Comparison of ENCODE assay signal across 8 cellular contexts in the genomic region with DNA sequence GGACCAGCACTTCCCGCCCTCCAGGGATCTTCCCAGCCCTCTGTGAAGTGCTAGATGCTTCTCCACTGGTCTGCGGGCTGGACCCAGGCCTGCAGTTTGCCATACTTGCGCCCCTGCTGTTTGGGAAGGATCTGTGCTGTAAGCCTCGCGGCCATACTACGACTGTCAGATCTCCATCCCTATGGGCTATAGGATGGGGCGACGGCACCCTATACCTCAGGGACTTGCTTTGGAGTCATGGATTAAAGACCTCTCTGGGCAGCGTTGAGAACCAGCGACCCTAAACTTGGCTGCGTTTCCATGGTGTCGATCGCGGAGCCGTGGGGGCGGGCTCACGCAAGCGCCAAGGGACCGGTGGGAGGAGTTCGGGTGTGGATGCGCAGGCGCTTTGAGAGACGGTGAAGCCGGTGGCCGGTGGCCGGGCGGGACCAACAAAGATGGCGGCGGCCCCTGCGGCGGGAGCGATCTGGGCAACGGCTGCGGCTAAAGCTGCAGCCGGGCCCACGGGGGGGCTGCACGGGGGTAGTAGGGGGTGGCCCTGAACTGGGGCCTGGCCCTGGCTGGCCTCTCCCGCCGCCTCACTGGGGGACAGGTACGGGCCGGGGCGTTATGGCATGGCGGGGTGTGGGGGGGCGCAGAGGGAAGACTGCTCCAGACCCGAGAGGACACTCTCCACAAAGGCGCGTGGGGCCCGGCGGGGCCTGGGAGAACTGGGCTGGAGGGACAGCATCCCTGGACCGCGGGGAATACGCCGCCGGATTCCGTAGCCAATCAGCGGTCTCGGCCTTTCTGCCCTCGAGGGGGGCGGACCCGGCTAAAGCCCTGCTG. TPM values are rescaled to one million over a fixed set of nuclear protein-coding genes. Genes with fewer than 3 reads are reported as not detected.
DNase-seq lines count a peak whose midpoint lies in the region; ATAC-seq and TF ChIP-seq lines count a peak whose summit lies in the region.

A gene with protein sequence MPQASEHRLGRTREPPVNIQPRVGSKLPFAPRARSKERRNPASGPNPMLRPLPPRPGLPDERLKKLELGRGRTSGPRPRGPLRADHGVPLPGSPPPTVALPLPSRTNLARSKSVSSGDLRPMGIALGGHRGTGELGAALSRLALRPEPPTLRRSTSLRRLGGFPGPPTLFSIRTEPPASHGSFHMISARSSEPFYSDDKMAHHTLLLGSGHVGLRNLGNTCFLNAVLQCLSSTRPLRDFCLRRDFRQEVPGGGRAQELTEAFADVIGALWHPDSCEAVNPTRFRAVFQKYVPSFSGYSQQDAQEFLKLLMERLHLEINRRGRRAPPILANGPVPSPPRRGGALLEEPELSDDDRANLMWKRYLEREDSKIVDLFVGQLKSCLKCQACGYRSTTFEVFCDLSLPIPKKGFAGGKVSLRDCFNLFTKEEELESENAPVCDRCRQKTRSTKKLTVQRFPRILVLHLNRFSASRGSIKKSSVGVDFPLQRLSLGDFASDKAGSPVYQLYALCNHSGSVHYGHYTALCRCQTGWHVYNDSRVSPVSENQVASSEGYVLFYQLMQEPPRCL (plus strand): TSS at position 414 of the 828 bp plus-strand sequence. CDS start 1,141 bp downstream, outside the sequence.

- H3K27me3 ChIP-seq in left lung = no peaks in the 10 kb centered on the region

- intact Hi-C loops in left lung (cut with DNase I) = no loop called here

- DNase-seq in C1 segment of cervical spinal cord (lab: John Stamatoyannopoulos, UW) = peak; percentile 31 to 96 (median 90)
- peak; percentile 87 for DNase-seq in NCI-H748 treated with DMSO at 0.1 percent for 48 hours (lab: John Stamatoyannopoulos, UW)
- peak; percentile 90 for DNase-seq in activated CD4-positive, alpha-beta T cell treated with anti-CD3 and anti-CD28 coated beads, Interleukin-2, amount 50 U/mL, for 1 hour
- peak; percentile 38 for DNase-seq in cortex of kidney (lab: John Stamatoyannopoulos, UW)
- DNase-seq in left lung = peak; percentile 94 to 98
- DNase-seq in stimulated activated CD4-positive, alpha-beta T cell treated with anti-CD3 and anti-CD28 coated beads, Interleukin-2, amount 100 ng/mL, for 48 hours = peak; percentile 89

- H3K4me1 ChIP-seq in left lung = peaks cover 10 to 43% of the 10 kb centered on the region in 2 donors

- H3K9me3 ChIP-seq in left lung = no peaks in the 10 kb centered on the region

- TF ChIP-seq CTCF in left lung (IDR thresholded peaks at IDR 0.05) = no peak

- peak; percentile 87 for ATAC-seq in GM19372 (IDR thresholded peaks at IDR 0.05; ENCODE audit: low read depth, unreplicated experiment)
- ATAC-seq in HG03558 (IDR thresholded peaks at IDR 0.05; ENCODE audit: extremely low read depth, unreplicated experiment) = peak; percentile 51
- ATAC-seq in left lung = peak; percentile 98

- H3K27ac ChIP-seq in left lung = peak within 1 kb of the TSS; percentile 82 to 83

- H3K36me3 ChIP-seq in left lung = peaks cover 0 to 49% of the 10 kb centered on the region in 2 donors

- peak within 1 kb of the TSS; percentile 81 to 91 for H3K4me3 ChIP-seq in left lung

RNA-seq across cellular contexts. Expression of the gene that starts here (rescaled TPM):
- 10 to 100 TPM; 24.1 to 25.8 TPM for total RNA-seq in left lung

Comparison
In these comparisons a context has a peak if more than half of its experiments do, and no peak if none do; other contexts are left out.
1. Peak in every context shown above with its lines: DNase-seq, ATAC-seq, H3K4me3 ChIP-seq and H3K27ac ChIP-seq.
2. DNase-seq: peak in every context shown above with its lines; median percentile 96 in left lung; 90 in C1 segment of cervical spinal cord; 90 in activated CD4-positive, alpha-beta T cell treated with anti-CD3 and anti-CD28 coated beads, Interleukin-2, amount 50 U/mL, for 1 hour; 89 in stimulated activated CD4-positive, alpha-beta T cell treated with anti-CD3 and anti-CD28 coated beads, Interleukin-2, amount 100 ng/mL, for 48 hours; 87 in NCI-H748 treated with DMSO at 0.1 percent for 48 hours; 38 in cortex of kidney.